In genomic region chr13:83819611-83820010, GRCh38 we compare ENCODE assay signal across 17 cellular contexts.
A peak's percentile ranks its signal among the peaks of the same experiment; 100 is the strongest.
DNase-seq lines count a peak whose midpoint lies in the region; ATAC-seq and TF ChIP-seq lines count a peak whose summit lies in the region.
"Had no signal": no experiment of that assay in that cellular context is flagged by ENCODE, and none has a peak within 500 bp of the region (broad histone marks: within the 10 kb centered on the region; RNA-seq: fewer than 3 reads in every experiment).

No MANE protein-coding gene starts in this region.

- H3K27ac Mint-ChIP-seq in osteocyte (ENCODE audit: unreplicated experiment) = peak overlapping the region; percentile 20
- H3K27ac Mint-ChIP-seq: B cell; CD4-positive, alpha-beta T cell had no signal

- TF ChIP-seq CTCF in choroid plexus epithelial cell (conservative IDR thresholded peaks at IDR 0.05; ENCODE audit: low read depth, low read length) (no peak), osteocyte (IDR thresholded peaks at IDR 0.05) (no peak)

- no peaks in the 10 kb centered on the region for H3K27me3 Mint-ChIP-seq in osteocyte (ENCODE audit: unreplicated experiment)
- H3K27me3 Mint-ChIP-seq: B cell; CD4-positive, alpha-beta T cell had no signal

- DNase-seq in GM03348 (ENCODE audit: low spot score) = peak; percentile 12
- DNase-seq in choroid plexus epithelial cell (ENCODE audit: low read depth) = peak; percentile 52
- DNase-seq in osteocyte (ENCODE audit: extremely low spot score, unreplicated experiment) = no peak
- DNase-seq in NCI-H748 (lab: John Stamatoyannopoulos, UW; ENCODE audit: unreplicated experiment) = no peak
- no peak for DNase-seq in NCI-H2227 (lab: John Stamatoyannopoulos, UW; ENCODE audit: unreplicated experiment)
- DNase-seq in NCI-H69 (lab: John Stamatoyannopoulos, UW) = no peak
- DNase-seq: ACHN; CD4-positive, alpha-beta T cell; DMS79 treated with DMSO at 0.1 percent for 48 hours; NCI-H1048; NCI-H146; NCI-H2081 treated with DMSO at 0.1 percent for 48 hours; NCI-H226; NCI-H526; PC-9 had no signal

- peak; percentile 30; the same call in 1 of the 3 replicates for ATAC-seq in SK-N-SH treated with all-trans-retinoic acid at 6 μM for 48 hours

- H3K4me1 Mint-ChIP-seq in osteocyte (ENCODE audit: unreplicated experiment) = peaks cover 7% of the 10 kb centered on the region
- H3K4me1 Mint-ChIP-seq: B cell had no signal

- H3K36me3 Mint-ChIP-seq in osteocyte (ENCODE audit: unreplicated experiment) = no peaks in the 10 kb centered on the region

- no peak overlapping the region for H3K4me3 ChIP-seq in choroid plexus epithelial cell (ENCODE audit: low read depth, low read length)
- H3K4me3 ChIP-seq: PC-9 had no signal

- no peak overlapping the region for H3K4me3 Mint-ChIP-seq in osteocyte (ENCODE audit: unreplicated experiment)
- H3K4me3 Mint-ChIP-seq: B cell; CD4-positive, alpha-beta T cell had no signal

- H3K9me3 Mint-ChIP-seq in osteocyte (ENCODE audit: unreplicated experiment) = peaks cover 16% of the 10 kb centered on the region
- H3K9me3 Mint-ChIP-seq: CD4-positive, alpha-beta T cell had no signal

TF ChIP-seq in SK-N-SH treated with all-trans-retinoic acid at 6 μM for 48 hours, 23 proteins besides CTCF, POLR2A, EP300 and RAD21:
- TF ChIP-seq ZC3H10 (CRISPR knock-in tag; IDR thresholded peaks at IDR 0.05) (no peak), ESRRG (CRISPR knock-in tag; IDR thresholded peaks at IDR 0.05) (no peak), OSR1 (CRISPR knock-in tag; IDR thresholded peaks at IDR 0.05) (no peak), PATZ1 (CRISPR knock-in tag; IDR thresholded peaks at IDR 0.05; ENCODE audit: borderline replicate concordance) (no peak), ARNTL (CRISPR knock-in tag; IDR thresholded peaks at IDR 0.05; ENCODE audit: borderline replicate concordance, low read depth) (no peak), SNAI2 (CRISPR knock-in tag; IDR thresholded peaks at IDR 0.05) (no peak), CSDC2 (CRISPR knock-in tag; IDR thresholded peaks at IDR 0.05) (no peak), BACH2 (CRISPR knock-in tag; IDR thresholded peaks at IDR 0.05; ENCODE audit: borderline replicate concordance) (no peak), RARB (CRISPR knock-in tag; IDR thresholded peaks at IDR 0.05) (no peak), CSRNP3 (CRISPR knock-in tag; IDR thresholded peaks at IDR 0.05) (no peak)

Comparison
In these comparisons a context has a peak if more than half of its experiments do, and no peak if none do; other contexts are left out.
1. DNase-seq: peak in GM03348 (single experiment) and choroid plexus epithelial cell (single experiment); none in osteocyte (single experiment), NCI-H748 (single experiment), NCI-H2227 (single experiment) and NCI-H69 (single experiment).